Comparison of ENCODE assay signal across 8 cellular contexts in genomic region chr9:4491621-4491975, GRCh38. TPM values are rescaled to one million over a fixed set of nuclear protein-coding genes. Genes with fewer than 3 reads are reported as not detected.
DNase-seq lines count a peak whose midpoint lies in the region; ATAC-seq lines count a peak whose summit lies in the region.

No MANE protein-coding gene starts in this region.

- peak overlapping the region; percentile 72 for H3K4me3 Mint-ChIP-seq in activated CD4-positive, alpha-beta T cell treated with anti-CD3 and anti-CD28 coated beads for 36 hours
- peak overlapping the region; percentile 67 for H3K4me3 Mint-ChIP-seq in activated CD8-positive, alpha-beta T cell treated with anti-CD3 and anti-CD28 coated beads, Interleukin-2, amount 10 ng/mL, durations not matched to agents 7 days and 5 days

- CTCF ChIA-PET in activated CD4-positive, alpha-beta T cell treated with anti-CD3 and anti-CD28 coated beads for 36 hours (lab: Charles Lee): interaction anchor here (0.7 kb wide), 1 partner anchor 24 kb away, joined by 3 read pairs; no protein-coding TSS in a partner anchor
- CTCF ChIA-PET in activated CD8-positive, alpha-beta T cell treated with anti-CD3 and anti-CD28 coated beads, Interleukin-2, amount 10 ng/mL, durations not matched to agents 7 days and 5 days (lab: Charles Lee): no interaction called here

- POLR2A ChIA-PET in activated CD4-positive, alpha-beta T cell treated with anti-CD3 and anti-CD28 coated beads for 36 hours (lab: Charles Lee): no interaction called here
- POLR2A ChIA-PET in activated CD8-positive, alpha-beta T cell treated with anti-CD3 and anti-CD28 coated beads, Interleukin-2, amount 10 ng/mL, durations not matched to agents 7 days and 5 days (lab: Charles Lee): no interaction called here

- H3K36me3 ChIP-seq in iPS DF 6.9 (ENCODE audit: control insufficient read depth, insufficient read depth, low read length) (no peaks in the 10 kb centered on the region), skeletal muscle tissue (ENCODE audit: control insufficient read depth in 3 of 3, insufficient read depth in 3 of 3, low read length in 3 of 3) (no peaks in the 10 kb centered on the region)

- no peaks in the 10 kb centered on the region for H3K36me3 Mint-ChIP-seq in activated CD4-positive, alpha-beta T cell treated with anti-CD3 and anti-CD28 coated beads for 36 hours (ENCODE audit: low read depth)
- H3K36me3 Mint-ChIP-seq in activated CD8-positive, alpha-beta T cell treated with anti-CD3 and anti-CD28 coated beads, Interleukin-2, amount 10 ng/mL, durations not matched to agents 7 days and 5 days (ENCODE audit: low read depth): no peaks in the 10 kb centered on the region

- no CpG with 5 or more reads among the region's 7 CpGs for WGBS in iPS DF 6.9 (ENCODE audit: insufficient coverage, insufficient read length)

- H3K9me3 Mint-ChIP-seq in activated CD4-positive, alpha-beta T cell treated with anti-CD3 and anti-CD28 coated beads for 36 hours (ENCODE audit: low read depth): no peaks in the 10 kb centered on the region
- no peaks in the 10 kb centered on the region for H3K9me3 Mint-ChIP-seq in activated CD8-positive, alpha-beta T cell treated with anti-CD3 and anti-CD28 coated beads, Interleukin-2, amount 10 ng/mL, durations not matched to agents 7 days and 5 days (ENCODE audit: insufficient read depth)

- H3K9ac ChIP-seq in skeletal muscle tissue (ENCODE audit: low read depth in 1 of 3, low read length in 3 of 3): peak overlapping the region in 2 of 3 donors; percentile 65 to 82

- H3K4me3 ChIP-seq in iPS DF 6.9 (ENCODE audit: low read length) (peak overlapping the region; percentile 87; the same call in 1 of the 2 replicates), skeletal muscle tissue (ENCODE audit: low read length in 3 of 3) (peak overlapping the region; percentile 74 to 86 (median 81))

- no peak for ATAC-seq in activated CD4-positive, alpha-beta T cell treated with anti-CD3 and anti-CD28 coated beads for 36 hours
- ATAC-seq in activated CD8-positive, alpha-beta T cell treated with anti-CD3 and anti-CD28 coated beads, Interleukin-2, amount 10 ng/mL, durations not matched to agents 7 days and 5 days: no peak
- no peak for ATAC-seq in HG03097 (IDR thresholded peaks at IDR 0.05; ENCODE audit: low FRiP score, unreplicated experiment)

- H3K27me3 ChIP-seq in iPS DF 6.9 (ENCODE audit: control insufficient read depth, insufficient read depth, low read length) (peaks cover 2% of the 10 kb centered on the region; the same call in 1 of the 2 replicates), skeletal muscle tissue (ENCODE audit: control insufficient read depth in 3 of 3, insufficient read depth in 3 of 3, low read length in 3 of 3) (no peaks in the 10 kb centered on the region)

- no peak overlapping the region for H3K27ac Mint-ChIP-seq in activated CD4-positive, alpha-beta T cell treated with anti-CD3 and anti-CD28 coated beads for 36 hours
- H3K27ac Mint-ChIP-seq in activated CD8-positive, alpha-beta T cell treated with anti-CD3 and anti-CD28 coated beads, Interleukin-2, amount 10 ng/mL, durations not matched to agents 7 days and 5 days: no peak overlapping the region

- no peaks in the 10 kb centered on the region for H3K9me3 ChIP-seq in iPS DF 6.9 (ENCODE audit: control insufficient read depth, insufficient read depth, low read length)
- H3K9me3 ChIP-seq in skeletal muscle tissue (ENCODE audit: control insufficient read depth in 3 of 3, low read length in 3 of 3): no peaks in the 10 kb centered on the region

- H3K4me1 Mint-ChIP-seq in activated CD4-positive, alpha-beta T cell treated with anti-CD3 and anti-CD28 coated beads for 36 hours: peaks cover 11% of the 10 kb centered on the region
- H3K4me1 Mint-ChIP-seq in activated CD8-positive, alpha-beta T cell treated with anti-CD3 and anti-CD28 coated beads, Interleukin-2, amount 10 ng/mL, durations not matched to agents 7 days and 5 days (ENCODE audit: low read depth): peaks cover 15% of the 10 kb centered on the region

- H3K27ac ChIP-seq in iPS DF 6.9 (ENCODE audit: low read length) (no peak overlapping the region), skeletal muscle tissue (ENCODE audit: low read depth, low read length) (no peak overlapping the region)

- H3K27me3 Mint-ChIP-seq in activated CD4-positive, alpha-beta T cell treated with anti-CD3 and anti-CD28 coated beads for 36 hours: peaks cover 47% of the 10 kb centered on the region
- H3K27me3 Mint-ChIP-seq in activated CD8-positive, alpha-beta T cell treated with anti-CD3 and anti-CD28 coated beads, Interleukin-2, amount 10 ng/mL, durations not matched to agents 7 days and 5 days (ENCODE audit: low read depth): peaks cover 61% of the 10 kb centered on the region

- intact Hi-C loops in activated CD4-positive, alpha-beta T cell treated with anti-CD3 and anti-CD28 coated beads for 36 hours (cut with DNase I, micrococcal nuclease): no loop called here

- DNase-seq in activated CD4-positive, alpha-beta T cell treated with anti-CD3 and anti-CD28 coated beads for 36 hours: no peak
- DNase-seq in activated CD4-positive, alpha-beta T cell treated with anti-CD3 and anti-CD28 coated beads, Interleukin-2, amount 50 U/mL, for 4 hours: no peak
- no peak for DNase-seq in activated CD8-positive, alpha-beta T cell treated with anti-CD3 and anti-CD28 coated beads, Interleukin-2, amount 10 ng/mL, durations not matched to agents 7 days and 5 days
- DNase-seq in iPS DF 6.9 (ENCODE audit: low read depth, low spot score): no peak
- DNase-seq in stimulated activated CD4-positive, alpha-beta T cell treated with anti-CD3 and anti-CD28 coated beads, Interleukin-15, amount 100 ng/mL, for 24 hours: no peak
- DNase-seq in NCI-H1436 (lab: John Stamatoyannopoulos, UW): no peak

- H3K4me1 ChIP-seq in iPS DF 6.9 (ENCODE audit: control insufficient read depth, insufficient read depth, low read length) (no peaks in the 10 kb centered on the region), skeletal muscle tissue (ENCODE audit: control insufficient read depth in 3 of 3, insufficient read depth in 3 of 3, low read length in 3 of 3) (peaks cover 9 to 26% (median 13%) of the 10 kb centered on the region in 3 donors)

RNA-seq across cellular contexts. Expression of gene SLC1A1, which starts 1.3 kb away (rescaled TPM):
- under 1 TPM; 0.18 to 0.23 TPM for total RNA-seq in activated CD4-positive, alpha-beta T cell treated with anti-CD3 and anti-CD28 coated beads for 36 hours
- total RNA-seq in activated CD8-positive, alpha-beta T cell treated with anti-CD3 and anti-CD28 coated beads, Interleukin-2, amount 10 ng/mL, durations not matched to agents 7 days and 5 days: under 1 TPM in 1 of 2 experiments, not detected in 1; 0.13 TPM
- not detected for total RNA-seq in skeletal muscle tissue
